ENCODE assay signal across 1 cellular context in genomic region chr16:66649636-66650205, GRCh38.
TF ChIP-seq lines count a peak whose summit lies in the region.

No MANE protein-coding gene starts in this region.

TF ChIP-seq in IMR-90, 13 proteins besides CTCF, POLR2A, EP300 and RAD21:
- TF ChIP-seq ELK1 (IDR thresholded peaks at IDR 0.05; ENCODE audit: borderline replicate concordance, low read depth, low read length), result no peak
- TF ChIP-seq CEBPB (IDR thresholded peaks at IDR 0.05; ENCODE audit: low read depth, low read length), result no peak
- TF ChIP-seq FOS (IDR thresholded peaks at IDR 0.05; ENCODE audit: low read depth, low read length), result no peak
- TF ChIP-seq MAZ (IDR thresholded peaks at IDR 0.05; ENCODE audit: borderline replicate concordance, low read depth, low read length), result no peak
- no peak for TF ChIP-seq NFE2L2 (IDR thresholded peaks at IDR 0.05; ENCODE audit: low read depth, low read length)
- TF ChIP-seq MXI1 (IDR thresholded peaks at IDR 0.05; ENCODE audit: borderline replicate concordance, low read depth, low read length), result no peak
- TF ChIP-seq USF2 (IDR thresholded peaks at IDR 0.05; ENCODE audit: low read depth, low read length), result no peak
- TF ChIP-seq MAFK (IDR thresholded peaks at IDR 0.05; ENCODE audit: low read depth, low read length), result no peak
- no peak for TF ChIP-seq BHLHE40 (IDR thresholded peaks at IDR 0.05; ENCODE audit: low read depth, low read length)
- TF ChIP-seq SMC3 (IDR thresholded peaks at IDR 0.05; ENCODE audit: low read depth, low read length), result no peak
- no peak for TF ChIP-seq CHD1 (IDR thresholded peaks at IDR 0.05; ENCODE audit: low read depth, low read length)
- no peak for TF ChIP-seq RFX5 (IDR thresholded peaks at IDR 0.05; ENCODE audit: low read depth, low read length)
- no peak for TF ChIP-seq RCOR1 (IDR thresholded peaks at IDR 0.05; ENCODE audit: insufficient replicate concordance, low read length)
